9 cellular contexts compared by ENCODE assay signal in genomic region chrX:155632424-155633100, GRCh38. TPM values are rescaled to one million over a fixed set of nuclear protein-coding genes. Genes with fewer than 3 reads are reported as not detected.
DNase-seq lines count a peak whose midpoint lies in the region; ATAC-seq and TF ChIP-seq lines count a peak whose summit lies in the region.
"Had no signal": no experiment of that assay in that cellular context is flagged by ENCODE, and none has a peak within 500 bp of the region (broad histone marks: within the 10 kb centered on the region; RNA-seq: fewer than 3 reads in every experiment).

No MANE protein-coding gene starts in this region.

- H3K4me3 Mint-ChIP-seq in activated T-helper 1 cell treated with anti-CD3 and anti-CD28 coated beads, Interleukin-12 subunit alpha, Interleukin-12 subunit beta, Interleukin-2, Interleukin-4 antibody, amounts not matched to agents 30 ng/mL and 10 ng/mL and 1 ng/mL, durations not matched to agents 14 hours and 24 hours and 36 hours, result peak overlapping the region; percentile 38
- peak overlapping the region; percentile 62 for H3K4me3 Mint-ChIP-seq in natural killer cell

- peaks cover 10% of the 10 kb centered on the region for H3K4me1 Mint-ChIP-seq in activated T-helper 1 cell treated with anti-CD3 and anti-CD28 coated beads, Interleukin-12 subunit alpha, Interleukin-12 subunit beta, Interleukin-2, Interleukin-4 antibody, amounts not matched to agents 30 ng/mL and 10 ng/mL and 1 ng/mL, durations not matched to agents 14 hours and 24 hours and 36 hours (ENCODE audit: low read depth)
- peaks cover 10% of the 10 kb centered on the region in 2 donors for H3K4me1 Mint-ChIP-seq in natural killer cell

- no peaks in the 10 kb centered on the region for H3K27me3 Mint-ChIP-seq in activated T-helper 1 cell treated with anti-CD3 and anti-CD28 coated beads, Interleukin-12 subunit alpha, Interleukin-12 subunit beta, Interleukin-2, Interleukin-4 antibody, amounts not matched to agents 30 ng/mL and 10 ng/mL and 1 ng/mL, durations not matched to agents 14 hours and 24 hours and 36 hours (ENCODE audit: insufficient read depth)
- no peaks in the 10 kb centered on the region for H3K27me3 Mint-ChIP-seq in natural killer cell (ENCODE audit: low read depth in 2 of 2)

- peak overlapping the region; percentile 63 for H3K27ac Mint-ChIP-seq in activated T-helper 1 cell treated with anti-CD3 and anti-CD28 coated beads, Interleukin-12 subunit alpha, Interleukin-12 subunit beta, Interleukin-2, Interleukin-4 antibody, amounts not matched to agents 30 ng/mL and 10 ng/mL and 1 ng/mL, durations not matched to agents 14 hours and 24 hours and 36 hours
- H3K27ac Mint-ChIP-seq in natural killer cell, result peak overlapping the region; percentile 80 to 94

- DNase-seq in activated T-helper 1 cell treated with anti-CD3 and anti-CD28 coated beads, Interleukin-12 subunit alpha, Interleukin-12 subunit beta, Interleukin-2, Interleukin-4 antibody, amounts not matched to agents 30 ng/mL and 10 ng/mL and 1 ng/mL, durations not matched to agents 14 hours and 24 hours and 36 hours (ENCODE audit: low spot score), result peak; percentile 1
- DNase-seq in natural killer cell (no peak), SIG-M5 (lab: John Stamatoyannopoulos, UW) (no peak), NCI-H526 (lab: John Stamatoyannopoulos, UW) (no peak), UCSD-AML1 (lab: John Stamatoyannopoulos, UW; ENCODE audit: unreplicated experiment) (no peak)
- DNase-seq: foreskin keratinocyte, NCI-H1105 had no signal

- intact Hi-C loops in activated T-helper 1 cell treated with anti-CD3 and anti-CD28 coated beads, Interleukin-12 subunit alpha, Interleukin-12 subunit beta, Interleukin-2, Interleukin-4 antibody, amounts not matched to agents 30 ng/mL and 10 ng/mL and 1 ng/mL, durations not matched to agents 14 hours and 24 hours and 36 hours (cut with micrococcal nuclease), result loop anchor here (1.0 kb wide), 1 partner anchor 20 kb away; the partner anchor contains the start of genes SPRY3 and TMLHE
- intact Hi-C loops in natural killer cell (cut with micrococcal nuclease), result no loop called here

- peaks cover 15% of the 10 kb centered on the region for H3K9me3 Mint-ChIP-seq in activated T-helper 1 cell treated with anti-CD3 and anti-CD28 coated beads, Interleukin-12 subunit alpha, Interleukin-12 subunit beta, Interleukin-2, Interleukin-4 antibody, amounts not matched to agents 30 ng/mL and 10 ng/mL and 1 ng/mL, durations not matched to agents 14 hours and 24 hours and 36 hours
- peaks cover 5 to 8% of the 10 kb centered on the region in 2 donors for H3K9me3 Mint-ChIP-seq in natural killer cell

- TF ChIP-seq CTCF in natural killer cell (IDR thresholded peaks at IDR 0.05), result no peak

- peaks cover 2% of the 10 kb centered on the region for H3K36me3 Mint-ChIP-seq in activated T-helper 1 cell treated with anti-CD3 and anti-CD28 coated beads, Interleukin-12 subunit alpha, Interleukin-12 subunit beta, Interleukin-2, Interleukin-4 antibody, amounts not matched to agents 30 ng/mL and 10 ng/mL and 1 ng/mL, durations not matched to agents 14 hours and 24 hours and 36 hours (ENCODE audit: low read depth)
- peaks cover 11% of the 10 kb centered on the region for H3K36me3 Mint-ChIP-seq in natural killer cell

- ATAC-seq in GM18858 (IDR thresholded peaks at IDR 0.05; ENCODE audit: unreplicated experiment), result peak; percentile 78
- peak; percentile 76 for ATAC-seq in HG03342 (IDR thresholded peaks at IDR 0.05; ENCODE audit: unreplicated experiment)
- peak; percentile 88 to 96 (median 92) for ATAC-seq in natural killer cell
- ATAC-seq: foreskin keratinocyte had no signal

RNA-seq across cellular contexts. Expression of gene TMLHE, which starts 19.8 kb away (rescaled TPM):
- total RNA-seq in activated T-helper 1 cell treated with anti-CD3 and anti-CD28 coated beads, Interleukin-12 subunit alpha, Interleukin-12 subunit beta, Interleukin-2, Interleukin-4 antibody, amounts not matched to agents 30 ng/mL and 10 ng/mL and 1 ng/mL, durations not matched to agents 14 hours and 24 hours and 36 hours, result 7.3 and 9.9 TPM in 2 replicates
- 10 to 100 TPM; 12.9 to 18.5 (median 16.1) TPM for total RNA-seq in natural killer cell

RNA-seq across cellular contexts. Expression of gene SPRY3, which starts 20.2 kb away (rescaled TPM):
- 0.17 and 0.23 TPM in 2 replicates for total RNA-seq in activated T-helper 1 cell treated with anti-CD3 and anti-CD28 coated beads, Interleukin-12 subunit alpha, Interleukin-12 subunit beta, Interleukin-2, Interleukin-4 antibody, amounts not matched to agents 30 ng/mL and 10 ng/mL and 1 ng/mL, durations not matched to agents 14 hours and 24 hours and 36 hours
- 1 to 10 TPM in 2 of 3 donors, under 1 TPM in 1; 0.78 to 1.6 (median 1.0) TPM for total RNA-seq in natural killer cell
